13 cellular contexts compared by ENCODE assay signal in the genomic region with DNA sequence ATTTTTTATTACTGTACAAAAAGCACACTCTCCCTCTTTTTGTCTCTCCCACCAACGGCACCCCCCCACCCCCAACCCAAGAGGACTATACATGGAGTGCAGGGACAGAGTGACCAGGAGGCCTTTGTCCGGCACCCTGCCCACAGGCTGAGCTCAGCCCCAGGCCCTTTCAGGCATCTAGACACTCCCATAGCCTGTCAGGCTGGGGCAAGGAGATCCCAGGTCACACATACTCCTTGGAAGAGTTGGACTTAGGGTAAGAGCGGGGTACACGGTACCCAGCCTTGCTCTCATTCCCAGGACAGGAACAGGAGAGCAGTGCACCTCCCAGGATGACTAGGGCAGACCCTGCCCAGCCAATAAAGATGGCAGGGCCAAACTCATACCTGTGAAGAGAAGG. TPM values are rescaled to one million over a fixed set of nuclear protein-coding genes. Genes with fewer than 3 reads are reported as not detected.
A peak's percentile ranks its signal among the peaks of the same experiment; 100 is the strongest.
DNase-seq lines count a peak whose midpoint lies in the region; ATAC-seq, FAIRE-seq and TF ChIP-seq lines count a peak whose summit lies in the region.
"Had no signal": no experiment of that assay in that cellular context is flagged by ENCODE, and none has a peak within 500 bp of the region (broad histone marks: within the 10 kb centered on the region; RNA-seq: fewer than 3 reads in every experiment).

No MANE protein-coding gene starts in this region.

- no peaks in the 10 kb centered on the region for H3K9me3 Mint-ChIP-seq in activated naive CD4-positive, alpha-beta T cell treated with anti-CD3 and anti-CD28 coated beads, Interleukin-2, amount 50 U/mL, for 24 hours
- no peaks in the 10 kb centered on the region for H3K9me3 Mint-ChIP-seq in activated naive CD4-positive, alpha-beta T cell treated with anti-CD3 and anti-CD28 coated beads, Interleukin-2, amount 50 U/mL, for 72 hours
- H3K9me3 Mint-ChIP-seq: T-helper 2 cell treated with Interferon-gamma antibody and Interleukin-4, amounts not matched to agents 5 μg/mL and 100 μg/mL, for 36 hours had no signal

- no peak overlapping the region for H3K27ac Mint-ChIP-seq in activated naive CD4-positive, alpha-beta T cell treated with anti-CD3 and anti-CD28 coated beads, Interleukin-2, amount 50 U/mL, for 24 hours
- no peak overlapping the region for H3K27ac Mint-ChIP-seq in activated naive CD4-positive, alpha-beta T cell treated with anti-CD3 and anti-CD28 coated beads, Interleukin-2, amount 50 U/mL, for 72 hours
- H3K27ac Mint-ChIP-seq: T-helper 2 cell treated with Interferon-gamma antibody and Interleukin-4, amounts not matched to agents 5 μg/mL and 100 μg/mL, for 36 hours had no signal

- no peaks in the 10 kb centered on the region for H4K20me1 ChIP-seq in HepG2 (ENCODE audit: insufficient read depth, low read length)

- TF ChIP-seq RAD21 in HepG2 (CRISPR knock-in tag; IDR thresholded peaks at IDR 0.05) = no peak

- 94% methylated on average over 3 of the region's 4 CpGs for WGBS in HepG2 (ENCODE audit: low lambda C conversion rate)
- WGBS in transverse colon (ENCODE audit: low coverage in 1 of 2), 2 donors = 59% methylated on average over 4 of the region's 4 CpGs; no CpG with 5 or more reads in 1 of the 2 donors

- H3K4me1 ChIP-seq in adipocyte (ENCODE audit: control insufficient read depth, insufficient read depth, low read length) (peaks cover 41% of the 10 kb centered on the region), HepG2 (ENCODE audit: insufficient read depth, low read length) (peaks cover 59% of the 10 kb centered on the region), transverse colon (peaks cover 0 to 62% (median 36%) of the 10 kb centered on the region in 4 donors)

- no peaks in the 10 kb centered on the region for H3K27me3 ChIP-seq in adipocyte (replicated peaks; ENCODE audit: control insufficient read depth, insufficient read depth, low read length)
- no peaks in the 10 kb centered on the region for H3K27me3 ChIP-seq in HepG2 (ENCODE audit: control insufficient read depth in 1 of 2, insufficient read depth in 2 of 2, low read length in 2 of 2)
- H3K27me3 ChIP-seq in transverse colon = peaks cover 39% of the 10 kb centered on the region

- in situ Hi-C loops in HepG2 (cut with HindIII; ENCODE audit: extremely low pct_ligation_motif_present, low pct_unique_long_range_greater_than_20kb) = no loop called here
- in situ Hi-C loops in transverse colon (cut with MboI; ENCODE audit: low pct_ligation_motif_present in 1 of 4, low pct_unique_long_range_greater_than_20kb in 1 of 4, low sequenced_read_pairs in 3 of 4) = no loop called here

- TF ChIP-seq EP300 in HepG2 (IDR thresholded peaks at IDR 0.05; ENCODE audit: low read depth in 2 of 2, low read length in 2 of 2) = no peak
- no peak for TF ChIP-seq EP300 in HepG2 (CRISPR knock-in tag; IDR thresholded peaks at IDR 0.05; ENCODE audit: borderline replicate concordance)
- no peak for TF ChIP-seq EP300 in transverse colon (IDR thresholded peaks at IDR 0.05; ENCODE audit: low read depth)

- TF ChIP-seq POLR2A in HepG2 (IDR thresholded peaks at IDR 0.05; ENCODE audit: insufficient read depth in 1 of 2, low read depth in 2 of 2, low read length in 2 of 2) = no peak
- no peak for TF ChIP-seq POLR2A in transverse colon (IDR thresholded peaks at IDR 0.05)

- H2AFZ ChIP-seq in HepG2 (ENCODE audit: low read length) = no peak overlapping the region

- H3K27ac ChIP-seq in HepG2 (ENCODE audit: extremely low read length, insufficient read depth, low read length) (no peak overlapping the region), transverse colon (peak overlapping the region; percentile 88 to 96 (median 94))

- no peak for DNase-seq in activated naive CD4-positive, alpha-beta T cell treated with anti-CD3 and anti-CD28 coated beads, Interleukin-2, amount 50 U/mL, for 72 hours (ENCODE audit: low spot score in 2 of 2)
- DNase-seq in adipocyte (ENCODE audit: low read depth) (no peak), HepG2 (ENCODE audit: low spot score) (no peak), transverse colon (peak; percentile 37), NCI-H2196 treated with DMSO at 0.1 percent for 48 hours (lab: John Stamatoyannopoulos, UW; ENCODE audit: unreplicated experiment) (no peak)
- DNase-seq in stimulated activated CD4-positive, alpha-beta T cell treated with anti-CD3 and anti-CD28 coated beads, Interleukin-2, amount 100 ng/mL, for 24 hours = no peak
- DNase-seq: HCEC 1CT; NCI-H774; stimulated activated CD4-positive, alpha-beta T cell treated with anti-CD3 and anti-CD28 coated beads, Interleukin-1b, Interleukin-23, amount 100 ng/mL, for 48 hours had no signal

- TF ChIP-seq CTCF in HepG2 (CRISPR knock-in tag; IDR thresholded peaks at IDR 0.05) (no peak), transverse colon (IDR thresholded peaks at IDR 0.05) (no peak)

- H3K4me2 ChIP-seq in HepG2 (ENCODE audit: low read depth, low read length) = no peak overlapping the region

- peaks cover 2% of the 10 kb centered on the region for H3K27me3 Mint-ChIP-seq in activated naive CD4-positive, alpha-beta T cell treated with anti-CD3 and anti-CD28 coated beads, Interleukin-2, amount 50 U/mL, for 24 hours

- H3K4me3 Mint-ChIP-seq in activated naive CD4-positive, alpha-beta T cell treated with anti-CD3 and anti-CD28 coated beads, Interleukin-2, amount 50 U/mL, for 24 hours = peak overlapping the region; percentile 64

- ATAC-seq in activated naive CD4-positive, alpha-beta T cell treated with anti-CD3 and anti-CD28 coated beads, Interleukin-2, amount 50 U/mL, for 72 hours = no peak
- no peak for ATAC-seq in HepG2
- ATAC-seq in GM18909 (IDR thresholded peaks at IDR 0.05; ENCODE audit: poor library complexity, unreplicated experiment) = no peak

- H3K9ac ChIP-seq in adipocyte (ENCODE audit: low read length) = peak overlapping the region; percentile 69
- no peak overlapping the region for H3K9ac ChIP-seq in HepG2 (ENCODE audit: insufficient read depth, low read depth, low read length)

- FAIRE-seq in HepG2 (lab: Jason Lieb, UNC) = no peak
- FAIRE-seq: colon had no signal

- POLR2A ChIA-PET in HepG2 (lab: Yijun Ruan, JAX) = interaction anchor here (1.0 to 3.5 kb wide), 3 partner anchors 10 to 26 kb away, joined by 4 to 35 read pairs (median 5); partner anchors contain the start of genes DVL2, GABARAP and PHF23

- intact Hi-C loops in HepG2 (cut with micrococcal nuclease; ENCODE audit: unreplicated experiment) = no loop called here
- intact Hi-C loops in transverse colon (cut with DNase I; ENCODE audit: low total_unique reads) = no loop called here

- BruUV-seq in HepG2 (replicated peaks; lab: Mats Ljungman, UMichigan) = no TSS peak

- H3K4me3 ChIP-seq in adipocyte (ENCODE audit: low read length) (no peak overlapping the region), HepG2 (replicated peaks in 1 of 3; ENCODE audit: insufficient read depth in 1 of 3, low read depth in 2 of 3, low read length in 3 of 3) (no peak overlapping the region), transverse colon (peak overlapping the region in 3 of 4 donors; percentile 46 to 72 (median 60))

- H3K79me2 ChIP-seq in HepG2 (ENCODE audit: insufficient read depth, low read length) = no peaks in the 10 kb centered on the region

- H3K36me3 Mint-ChIP-seq in activated naive CD4-positive, alpha-beta T cell treated with anti-CD3 and anti-CD28 coated beads, Interleukin-2, amount 50 U/mL, for 24 hours = peaks cover 4% of the 10 kb centered on the region
- H3K36me3 Mint-ChIP-seq in activated naive CD4-positive, alpha-beta T cell treated with anti-CD3 and anti-CD28 coated beads, Interleukin-2, amount 50 U/mL, for 72 hours = peaks cover 5 to 6% of the 10 kb centered on the region in 2 donors

- H3K36me3 ChIP-seq in adipocyte (ENCODE audit: control insufficient read depth, insufficient read depth, low read length, severe bottlenecking) = peaks cover 32% of the 10 kb centered on the region
- peaks cover 2 to 3% of the 10 kb centered on the region in 2 experiments; a peak in 3 of 5 replicates for H3K36me3 ChIP-seq in HepG2 (replicated peaks in 1 of 2; ENCODE audit: control insufficient read depth in 1 of 2, insufficient read depth in 2 of 2, low read length in 2 of 2)
- H3K36me3 ChIP-seq in transverse colon = peaks cover 0 to 10% (median 0%) of the 10 kb centered on the region in 4 donors

- H3K4me1 Mint-ChIP-seq in activated naive CD4-positive, alpha-beta T cell treated with anti-CD3 and anti-CD28 coated beads, Interleukin-2, amount 50 U/mL, for 24 hours = peaks cover 24% of the 10 kb centered on the region

- CTCF ChIA-PET in HepG2 (lab: Yijun Ruan, JAX; ENCODE audit: low intra/inter-chr PET ratio, low total read pairs) = no interaction called here

- H3K9me3 ChIP-seq in adipocyte (ENCODE audit: control insufficient read depth, low read length) = no peaks in the 10 kb centered on the region
- no peaks in the 10 kb centered on the region for H3K9me3 ChIP-seq in HepG2 (ENCODE audit: low read length)
- H3K9me3 ChIP-seq in transverse colon = no peaks in the 10 kb centered on the region

RNA-seq across cellular contexts. Expression of gene CLDN7, which starts 2.1 kb away (rescaled TPM):
- total RNA-seq in activated naive CD4-positive, alpha-beta T cell treated with anti-CD3 and anti-CD28 coated beads, Interleukin-2, amount 50 U/mL, for 72 hours = 1 to 10 TPM in 1 of 2 donors, under 1 TPM in 1; 0.55 to 1.5 TPM
- not detected in 2 replicates for total RNA-seq in HepG2 (2016; rRNA removed; fragmentation: Illumina TruSeq; extraction: Trizol)
- not detected in 2 replicates for total RNA-seq in HepG2 (2016; cell fraction: cytosol; rRNA removed; fragmentation: Illumina TruSeq; extraction: Trizol; ENCODE audit: low read depth)
- not detected in 2 replicates for total RNA-seq in HepG2 (2016; cell fraction: insoluble cytoplasmic fraction; rRNA removed; fragmentation: Illumina TruSeq; extraction: Trizol)
- not detected in 2 replicates for total RNA-seq in HepG2 (2016; cell fraction: membrane; rRNA removed; fragmentation: Illumina TruSeq; extraction: Trizol)
- total RNA-seq in HepG2 (2016; cell fraction: nucleus; rRNA removed; fragmentation: Illumina TruSeq; extraction: Trizol) = not detected in 2 replicates
- not detected in 2 replicates for polyA plus RNA-seq in HepG2 (2011; rRNA removed)
- polyA plus RNA-seq in HepG2 (2011; cell fraction: cytosol; rRNA removed) = not detected in 2 replicates
- not detected in 2 replicates for polyA plus RNA-seq in HepG2 (2011; cell fraction: nucleus; rRNA removed)
- not detected in 2 replicates for polyA plus RNA-seq in HepG2 (2012)
- polyA plus RNA-seq in HepG2 (2016; cell fraction: cytosol; fragmentation: Illumina TruSeq; extraction: Trizol; ENCODE audit: low read depth) = not detected in 2 replicates
- not detected in 2 replicates for polyA plus RNA-seq in HepG2 (2016; cell fraction: insoluble cytoplasmic fraction; fragmentation: Illumina TruSeq; extraction: Trizol; ENCODE audit: low read depth)
- not detected in 2 replicates for polyA plus RNA-seq in HepG2 (2016; cell fraction: membrane; fragmentation: Illumina TruSeq; extraction: Trizol; ENCODE audit: low read depth)
- polyA plus RNA-seq in HepG2 (2016; cell fraction: nucleus; fragmentation: Illumina TruSeq; extraction: Trizol; ENCODE audit: insufficient read depth, low read depth) = not detected in 2 replicates
- polyA minus RNA-seq in HepG2 (2011; rRNA and poly(A)+ RNA removed; ENCODE audit: low replicate concordance) = 10.0 TPM in 1 of 2 replicates, not detected in the other
- not detected in 2 replicates for polyA minus RNA-seq in HepG2 (2011; cell fraction: cytosol; rRNA and poly(A)+ RNA removed)
- polyA minus RNA-seq in HepG2 (2011; cell fraction: nucleus; rRNA and poly(A)+ RNA removed) = not detected in 2 replicates
- total RNA-seq in transverse colon = 1,000 to 10,000 TPM in 1 of 4 donors, 100 to 1,000 TPM in 3; 571 to 1,162 (median 940) TPM

RNA-seq across cellular contexts. Expression of gene ELP5, which starts 8.1 kb away (rescaled TPM):
- 10 to 100 TPM; 45.6 to 62.3 TPM for total RNA-seq in activated naive CD4-positive, alpha-beta T cell treated with anti-CD3 and anti-CD28 coated beads, Interleukin-2, amount 50 U/mL, for 72 hours
- total RNA-seq in HepG2 (2016; rRNA removed; fragmentation: Illumina TruSeq; extraction: Trizol) (68.0 and 69.8 TPM in 2 replicates), transverse colon (10 to 100 TPM in 3 of 4 donors, 1 to 10 TPM in 1; 4.9 to 36.2 (median 30.3) TPM)
- 111 and 129 TPM in 2 replicates for total RNA-seq in HepG2 (2016; cell fraction: cytosol; rRNA removed; fragmentation: Illumina TruSeq; extraction: Trizol; ENCODE audit: low read depth)
- total RNA-seq in HepG2 (2016; cell fraction: insoluble cytoplasmic fraction; rRNA removed; fragmentation: Illumina TruSeq; extraction: Trizol) = 64.4 and 71.8 TPM in 2 replicates
- 142 and 154 TPM in 2 replicates for total RNA-seq in HepG2 (2016; cell fraction: membrane; rRNA removed; fragmentation: Illumina TruSeq; extraction: Trizol)
- 40.7 and 41.3 TPM in 2 replicates for total RNA-seq in HepG2 (2016; cell fraction: nucleus; rRNA removed; fragmentation: Illumina TruSeq; extraction: Trizol)
- polyA plus RNA-seq in HepG2 (2011; rRNA removed) = 67.6 and 75.4 TPM in 2 replicates
- polyA plus RNA-seq in HepG2 (2011; cell fraction: cytosol; rRNA removed) = 79.0 and 80.4 TPM in 2 replicates
- polyA plus RNA-seq in HepG2 (2011; cell fraction: nucleus; rRNA removed) = 109 and 116 TPM in 2 replicates
- polyA plus RNA-seq in HepG2 (2012) = 54.3 and 56.5 TPM in 2 replicates
- polyA plus RNA-seq in HepG2 (2016; cell fraction: cytosol; fragmentation: Illumina TruSeq; extraction: Trizol; ENCODE audit: low read depth) = 153 and 183 TPM in 2 replicates
- polyA plus RNA-seq in HepG2 (2016; cell fraction: insoluble cytoplasmic fraction; fragmentation: Illumina TruSeq; extraction: Trizol; ENCODE audit: low read depth) = 78.9 and 80.0 TPM in 2 replicates
- polyA plus RNA-seq in HepG2 (2016; cell fraction: membrane; fragmentation: Illumina TruSeq; extraction: Trizol; ENCODE audit: low read depth) = 162 and 180 TPM in 2 replicates
- polyA plus RNA-seq in HepG2 (2016; cell fraction: nucleus; fragmentation: Illumina TruSeq; extraction: Trizol; ENCODE audit: insufficient read depth, low read depth) = 87.0 and 90.3 TPM in 2 replicates
- polyA minus RNA-seq in HepG2 (2011; rRNA and poly(A)+ RNA removed; ENCODE audit: low replicate concordance) = 70.4 and 79.0 TPM in 2 replicates
- 19.7 and 20.9 TPM in 2 replicates for polyA minus RNA-seq in HepG2 (2011; cell fraction: cytosol; rRNA and poly(A)+ RNA removed)
- polyA minus RNA-seq in HepG2 (2011; cell fraction: nucleus; rRNA and poly(A)+ RNA removed) = 29.2 and 33.6 TPM in 2 replicates

RNA-seq across cellular contexts. Expression of gene CTDNEP1, which starts 8.6 kb away (rescaled TPM):
- total RNA-seq in activated naive CD4-positive, alpha-beta T cell treated with anti-CD3 and anti-CD28 coated beads, Interleukin-2, amount 50 U/mL, for 72 hours = 100 to 1,000 TPM; 171 to 179 TPM
- 19.8 and 32.0 TPM in 2 replicates for total RNA-seq in HepG2 (2016; rRNA removed; fragmentation: Illumina TruSeq; extraction: Trizol)
- total RNA-seq in HepG2 (2016; cell fraction: cytosol; rRNA removed; fragmentation: Illumina TruSeq; extraction: Trizol; ENCODE audit: low read depth) = 19.4 and 21.9 TPM in 2 replicates
- 18.5 and 25.6 TPM in 2 replicates for total RNA-seq in HepG2 (2016; cell fraction: insoluble cytoplasmic fraction; rRNA removed; fragmentation: Illumina TruSeq; extraction: Trizol)
- total RNA-seq in HepG2 (2016; cell fraction: membrane; rRNA removed; fragmentation: Illumina TruSeq; extraction: Trizol) = 66.8 and 71.2 TPM in 2 replicates
- total RNA-seq in HepG2 (2016; cell fraction: nucleus; rRNA removed; fragmentation: Illumina TruSeq; extraction: Trizol) = 30.3 and 34.3 TPM in 2 replicates
- polyA plus RNA-seq in HepG2 (2011; rRNA removed) = 118 and 126 TPM in 2 replicates
- polyA plus RNA-seq in HepG2 (2011; cell fraction: cytosol; rRNA removed) = 101 and 109 TPM in 2 replicates
- 101 and 114 TPM in 2 replicates for polyA plus RNA-seq in HepG2 (2011; cell fraction: nucleus; rRNA removed)
- 127 and 151 TPM in 2 replicates for polyA plus RNA-seq in HepG2 (2012)
- polyA plus RNA-seq in HepG2 (2016; cell fraction: cytosol; fragmentation: Illumina TruSeq; extraction: Trizol; ENCODE audit: low read depth) = 143 and 153 TPM in 2 replicates
- 110 and 145 TPM in 2 replicates for polyA plus RNA-seq in HepG2 (2016; cell fraction: insoluble cytoplasmic fraction; fragmentation: Illumina TruSeq; extraction: Trizol; ENCODE audit: low read depth)
- polyA plus RNA-seq in HepG2 (2016; cell fraction: membrane; fragmentation: Illumina TruSeq; extraction: Trizol; ENCODE audit: low read depth) = 280 and 308 TPM in 2 replicates
- 149 and 153 TPM in 2 replicates for polyA plus RNA-seq in HepG2 (2016; cell fraction: nucleus; fragmentation: Illumina TruSeq; extraction: Trizol; ENCODE audit: insufficient read depth, low read depth)
- polyA minus RNA-seq in HepG2 (2011; rRNA and poly(A)+ RNA removed; ENCODE audit: low replicate concordance) = 128 and 176 TPM in 2 replicates
- 85.9 and 95.1 TPM in 2 replicates for polyA minus RNA-seq in HepG2 (2011; cell fraction: cytosol; rRNA and poly(A)+ RNA removed)
- polyA minus RNA-seq in HepG2 (2011; cell fraction: nucleus; rRNA and poly(A)+ RNA removed) = 45.1 and 50.7 TPM in 2 replicates
- 100 to 1,000 TPM in 1 of 4 donors, 10 to 100 TPM in 3; 52.3 to 113 (median 60.4) TPM for total RNA-seq in transverse colon

RNA-seq across cellular contexts. Expression of gene GABARAP, which starts 17.9 kb away (rescaled TPM):
- total RNA-seq in activated naive CD4-positive, alpha-beta T cell treated with anti-CD3 and anti-CD28 coated beads, Interleukin-2, amount 50 U/mL, for 72 hours = 100 to 1,000 TPM; 167 to 298 TPM
- total RNA-seq in HepG2 (2016; rRNA removed; fragmentation: Illumina TruSeq; extraction: Trizol) (161 and 239 TPM in 2 replicates), transverse colon (100 to 1,000 TPM; 209 to 479 (median 394) TPM)
- total RNA-seq in HepG2 (2016; cell fraction: cytosol; rRNA removed; fragmentation: Illumina TruSeq; extraction: Trizol; ENCODE audit: low read depth) = 90.5 and 100 TPM in 2 replicates
- total RNA-seq in HepG2 (2016; cell fraction: insoluble cytoplasmic fraction; rRNA removed; fragmentation: Illumina TruSeq; extraction: Trizol) = 168 and 250 TPM in 2 replicates
- 138 and 155 TPM in 2 replicates for total RNA-seq in HepG2 (2016; cell fraction: membrane; rRNA removed; fragmentation: Illumina TruSeq; extraction: Trizol)
- 68.4 and 69.0 TPM in 2 replicates for total RNA-seq in HepG2 (2016; cell fraction: nucleus; rRNA removed; fragmentation: Illumina TruSeq; extraction: Trizol)
- polyA plus RNA-seq in HepG2 (2011; rRNA removed) = 274 and 310 TPM in 2 replicates
- 305 and 428 TPM in 2 replicates for polyA plus RNA-seq in HepG2 (2011; cell fraction: cytosol; rRNA removed)
- 83.2 and 122 TPM in 2 replicates for polyA plus RNA-seq in HepG2 (2011; cell fraction: nucleus; rRNA removed)
- polyA plus RNA-seq in HepG2 (2012) = 331 and 348 TPM in 2 replicates
- polyA plus RNA-seq in HepG2 (2016; cell fraction: cytosol; fragmentation: Illumina TruSeq; extraction: Trizol; ENCODE audit: low read depth) = 210 and 241 TPM in 2 replicates
- polyA plus RNA-seq in HepG2 (2016; cell fraction: insoluble cytoplasmic fraction; fragmentation: Illumina TruSeq; extraction: Trizol; ENCODE audit: low read depth) = 472 and 477 TPM in 2 replicates
- polyA plus RNA-seq in HepG2 (2016; cell fraction: membrane; fragmentation: Illumina TruSeq; extraction: Trizol; ENCODE audit: low read depth) = 260 and 279 TPM in 2 replicates
- 204 and 210 TPM in 2 replicates for polyA plus RNA-seq in HepG2 (2016; cell fraction: nucleus; fragmentation: Illumina TruSeq; extraction: Trizol; ENCODE audit: insufficient read depth, low read depth)
- polyA minus RNA-seq in HepG2 (2011; rRNA and poly(A)+ RNA removed; ENCODE audit: low replicate concordance) = 234 and 265 TPM in 2 replicates
- 83.4 and 114 TPM in 2 replicates for polyA minus RNA-seq in HepG2 (2011; cell fraction: cytosol; rRNA and poly(A)+ RNA removed)
- polyA minus RNA-seq in HepG2 (2011; cell fraction: nucleus; rRNA and poly(A)+ RNA removed) = 37.2 and 53.3 TPM in 2 replicates

RNA-seq across cellular contexts. Expression of gene PHF23, which starts 20.9 kb away (rescaled TPM):
- total RNA-seq in activated naive CD4-positive, alpha-beta T cell treated with anti-CD3 and anti-CD28 coated beads, Interleukin-2, amount 50 U/mL, for 72 hours = 10 to 100 TPM; 25.9 to 52.4 TPM
- total RNA-seq in HepG2 (2016; rRNA removed; fragmentation: Illumina TruSeq; extraction: Trizol) (33.2 and 37.5 TPM in 2 replicates), transverse colon (10 to 100 TPM; 20.6 to 33.5 (median 27.8) TPM)
- 10.5 and 10.6 TPM in 2 replicates for total RNA-seq in HepG2 (2016; cell fraction: cytosol; rRNA removed; fragmentation: Illumina TruSeq; extraction: Trizol; ENCODE audit: low read depth)
- 33.3 and 34.6 TPM in 2 replicates for total RNA-seq in HepG2 (2016; cell fraction: insoluble cytoplasmic fraction; rRNA removed; fragmentation: Illumina TruSeq; extraction: Trizol)
- total RNA-seq in HepG2 (2016; cell fraction: membrane; rRNA removed; fragmentation: Illumina TruSeq; extraction: Trizol) = 23.7 and 24.5 TPM in 2 replicates
- 13.4 and 18.2 TPM in 2 replicates for total RNA-seq in HepG2 (2016; cell fraction: nucleus; rRNA removed; fragmentation: Illumina TruSeq; extraction: Trizol)
- polyA plus RNA-seq in HepG2 (2011; rRNA removed) = 27.6 and 30.9 TPM in 2 replicates
- 19.6 and 22.8 TPM in 2 replicates for polyA plus RNA-seq in HepG2 (2011; cell fraction: cytosol; rRNA removed)
- 13.4 and 14.0 TPM in 2 replicates for polyA plus RNA-seq in HepG2 (2011; cell fraction: nucleus; rRNA removed)
- 18.6 and 20.8 TPM in 2 replicates for polyA plus RNA-seq in HepG2 (2012)
- polyA plus RNA-seq in HepG2 (2016; cell fraction: cytosol; fragmentation: Illumina TruSeq; extraction: Trizol; ENCODE audit: low read depth) = 5.8 and 6.4 TPM in 2 replicates
- 41.4 and 41.6 TPM in 2 replicates for polyA plus RNA-seq in HepG2 (2016; cell fraction: insoluble cytoplasmic fraction; fragmentation: Illumina TruSeq; extraction: Trizol; ENCODE audit: low read depth)
- 11.9 and 12.0 TPM in 2 replicates for polyA plus RNA-seq in HepG2 (2016; cell fraction: membrane; fragmentation: Illumina TruSeq; extraction: Trizol; ENCODE audit: low read depth)
- 31.1 and 36.5 TPM in 2 replicates for polyA plus RNA-seq in HepG2 (2016; cell fraction: nucleus; fragmentation: Illumina TruSeq; extraction: Trizol; ENCODE audit: insufficient read depth, low read depth)
- polyA minus RNA-seq in HepG2 (2011; rRNA and poly(A)+ RNA removed; ENCODE audit: low replicate concordance) = 20.5 and 70.5 TPM in 2 replicates
- 13.2 and 14.7 TPM in 2 replicates for polyA minus RNA-seq in HepG2 (2011; cell fraction: cytosol; rRNA and poly(A)+ RNA removed)
- 9.0 and 11.4 TPM in 2 replicates for polyA minus RNA-seq in HepG2 (2011; cell fraction: nucleus; rRNA and poly(A)+ RNA removed)

Comparison
In these comparisons a context has a peak if more than half of its experiments do, and no peak if none do; other contexts are left out.
1. H3K4me3 ChIP-seq: peak in transverse colon (3 of 4); none in adipocyte (single experiment) and HepG2 (0 of 3).
2. RNA of gene CLDN7, which starts 2.1 kb away (total RNA-seq): 571 to 1,162 TPM in transverse colon; 0.55 to 1.5 TPM in activated naive CD4-positive, alpha-beta T cell treated with anti-CD3 and anti-CD28 coated beads, Interleukin-2, amount 50 U/mL, for 72 hours and not detected in HepG2; every median in the first group is over 100 times any median in the second.